In the genomic region with DNA sequence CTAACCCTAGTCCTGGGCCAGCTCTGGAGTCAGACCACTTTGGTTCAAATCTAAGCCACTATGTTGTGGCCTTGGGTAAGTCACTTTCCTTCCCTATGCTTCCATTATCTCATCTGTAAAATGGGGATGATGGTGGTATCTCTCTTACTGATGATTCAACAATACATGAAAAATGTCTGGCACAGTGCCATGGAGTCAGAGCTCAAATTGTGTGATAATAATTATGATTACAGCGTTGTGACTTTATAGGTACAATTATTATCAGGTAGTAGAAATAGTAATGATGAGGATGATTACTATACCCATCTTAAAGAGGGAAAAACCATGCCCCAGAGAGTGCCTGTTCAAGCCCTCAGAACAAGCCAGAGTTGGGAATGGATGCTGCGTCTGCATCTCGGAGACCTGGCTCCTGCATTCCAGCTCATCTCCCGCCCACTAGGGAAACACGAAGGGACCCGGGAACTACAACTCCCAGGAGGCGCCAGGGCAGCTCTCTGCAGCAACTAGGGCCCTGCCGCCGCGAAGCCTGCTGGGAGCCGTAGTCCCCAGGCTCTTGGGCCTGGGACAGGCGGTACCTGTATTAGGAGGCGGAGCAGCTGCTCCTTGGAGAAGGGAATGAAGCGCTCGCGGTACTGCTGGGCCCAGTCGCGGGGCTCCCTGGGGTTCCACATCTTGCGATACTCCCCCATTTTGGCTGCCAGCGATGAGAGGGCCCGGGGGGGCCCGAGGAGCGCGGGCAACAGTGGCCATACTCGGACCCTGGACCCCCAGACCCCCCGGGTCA, we compare ENCODE assay signal across 1 cellular context.
A peak's percentile ranks its signal among the peaks of the same experiment; 100 is the strongest.
TF ChIP-seq lines count a peak whose summit lies in the region.

No MANE protein-coding gene starts in this region.

TF ChIP-seq in SK-N-SH, 30 proteins besides CTCF, POLR2A, EP300 and RAD21 (continued from another document):
- TF ChIP-seq CHD2 (IDR thresholded peaks at IDR 0.05; ENCODE audit: low read length, partially characterized antibody) = peak; percentile 86
- TF ChIP-seq, protein P1, sequence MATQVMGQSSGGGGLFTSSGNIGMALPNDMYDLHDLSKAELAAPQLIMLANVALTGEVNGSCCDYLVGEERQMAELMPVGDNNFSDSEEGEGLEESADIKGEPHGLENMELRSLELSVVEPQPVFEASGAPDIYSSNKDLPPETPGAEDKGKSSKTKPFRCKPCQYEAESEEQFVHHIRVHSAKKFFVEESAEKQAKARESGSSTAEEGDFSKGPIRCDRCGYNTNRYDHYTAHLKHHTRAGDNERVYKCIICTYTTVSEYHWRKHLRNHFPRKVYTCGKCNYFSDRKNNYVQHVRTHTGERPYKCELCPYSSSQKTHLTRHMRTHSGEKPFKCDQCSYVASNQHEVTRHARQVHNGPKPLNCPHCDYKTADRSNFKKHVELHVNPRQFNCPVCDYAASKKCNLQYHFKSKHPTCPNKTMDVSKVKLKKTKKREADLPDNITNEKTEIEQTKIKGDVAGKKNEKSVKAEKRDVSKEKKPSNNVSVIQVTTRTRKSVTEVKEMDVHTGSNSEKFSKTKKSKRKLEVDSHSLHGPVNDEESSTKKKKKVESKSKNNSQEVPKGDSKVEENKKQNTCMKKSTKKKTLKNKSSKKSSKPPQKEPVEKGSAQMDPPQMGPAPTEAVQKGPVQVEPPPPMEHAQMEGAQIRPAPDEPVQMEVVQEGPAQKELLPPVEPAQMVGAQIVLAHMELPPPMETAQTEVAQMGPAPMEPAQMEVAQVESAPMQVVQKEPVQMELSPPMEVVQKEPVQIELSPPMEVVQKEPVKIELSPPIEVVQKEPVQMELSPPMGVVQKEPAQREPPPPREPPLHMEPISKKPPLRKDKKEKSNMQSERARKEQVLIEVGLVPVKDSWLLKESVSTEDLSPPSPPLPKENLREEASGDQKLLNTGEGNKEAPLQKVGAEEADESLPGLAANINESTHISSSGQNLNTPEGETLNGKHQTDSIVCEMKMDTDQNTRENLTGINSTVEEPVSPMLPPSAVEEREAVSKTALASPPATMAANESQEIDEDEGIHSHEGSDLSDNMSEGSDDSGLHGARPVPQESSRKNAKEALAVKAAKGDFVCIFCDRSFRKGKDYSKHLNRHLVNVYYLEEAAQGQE (IDR thresholded peaks at IDR 0.05; ENCODE audit: low read depth, low read length) = 0 out of 2 replicates have a peak, but pooled peaks have one; percentile 3
- TF ChIP-seq, protein P2, sequence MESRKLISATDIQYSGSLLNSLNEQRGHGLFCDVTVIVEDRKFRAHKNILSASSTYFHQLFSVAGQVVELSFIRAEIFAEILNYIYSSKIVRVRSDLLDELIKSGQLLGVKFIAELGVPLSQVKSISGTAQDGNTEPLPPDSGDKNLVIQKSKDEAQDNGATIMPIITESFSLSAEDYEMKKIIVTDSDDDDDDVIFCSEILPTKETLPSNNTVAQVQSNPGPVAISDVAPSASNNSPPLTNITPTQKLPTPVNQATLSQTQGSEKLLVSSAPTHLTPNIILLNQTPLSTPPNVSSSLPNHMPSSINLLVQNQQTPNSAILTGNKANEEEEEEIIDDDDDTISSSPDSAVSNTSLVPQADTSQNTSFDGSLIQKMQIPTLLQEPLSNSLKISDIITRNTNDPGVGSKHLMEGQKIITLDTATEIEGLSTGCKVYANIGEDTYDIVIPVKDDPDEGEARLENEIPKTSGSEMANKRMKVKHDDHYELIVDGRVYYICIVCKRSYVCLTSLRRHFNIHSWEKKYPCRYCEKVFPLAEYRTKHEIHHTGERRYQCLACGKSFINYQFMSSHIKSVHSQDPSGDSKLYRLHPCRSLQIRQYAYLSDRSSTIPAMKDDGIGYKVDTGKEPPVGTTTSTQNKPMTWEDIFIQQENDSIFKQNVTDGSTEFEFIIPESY (IDR thresholded peaks at IDR 0.05; ENCODE audit: borderline replicate concordance, low read depth) = peak; percentile 47; the same call in 1 of the 2 replicates
- TF ChIP-seq, protein P3, sequence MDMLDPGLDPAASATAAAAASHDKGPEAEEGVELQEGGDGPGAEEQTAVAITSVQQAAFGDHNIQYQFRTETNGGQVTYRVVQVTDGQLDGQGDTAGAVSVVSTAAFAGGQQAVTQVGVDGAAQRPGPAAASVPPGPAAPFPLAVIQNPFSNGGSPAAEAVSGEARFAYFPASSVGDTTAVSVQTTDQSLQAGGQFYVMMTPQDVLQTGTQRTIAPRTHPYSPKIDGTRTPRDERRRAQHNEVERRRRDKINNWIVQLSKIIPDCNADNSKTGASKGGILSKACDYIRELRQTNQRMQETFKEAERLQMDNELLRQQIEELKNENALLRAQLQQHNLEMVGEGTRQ (IDR thresholded peaks at IDR 0.05; ENCODE audit: borderline replicate concordance, low read depth, low read length) = no peak
TF ChIP-seq in SK-N-SH: peak in this region for 8.
